Comparison of ENCODE assay signal across 10 cellular contexts in the genomic region with DNA sequence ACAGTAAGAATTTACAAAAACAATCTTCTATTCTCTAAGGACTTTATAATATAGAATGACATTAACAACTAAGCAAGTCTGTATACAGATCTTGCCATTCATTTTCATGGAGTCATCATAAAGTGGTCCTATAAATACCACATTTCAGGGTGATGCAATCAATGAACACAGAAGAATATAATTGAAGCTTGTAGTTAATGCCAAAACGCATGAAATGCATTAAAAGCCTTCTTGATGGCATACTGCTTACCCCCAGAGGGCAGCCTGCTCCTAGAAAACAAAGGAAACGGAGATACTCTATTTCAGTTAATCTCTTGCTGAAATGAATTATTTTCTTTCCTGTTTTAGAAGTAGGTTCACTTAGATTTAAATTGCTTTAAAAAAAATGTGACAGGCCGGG. TPM values are rescaled to one million over a fixed set of nuclear protein-coding genes. Genes with fewer than 3 reads are reported as not detected.
DNase-seq lines count a peak whose midpoint lies in the region; ATAC-seq and TF ChIP-seq lines count a peak whose summit lies in the region.
"Had no signal": no experiment of that assay in that cellular context is flagged by ENCODE, and none has a peak within 500 bp of the region (broad histone marks: within the 10 kb centered on the region; RNA-seq: fewer than 3 reads in every experiment).

No MANE protein-coding gene starts in this region.

- peaks cover 4 to 12% of the 10 kb centered on the region in 2 donors for H3K36me3 Mint-ChIP-seq in stimulated activated naive B cell treated with anti-CD40 and anti-IgM and Interleukin-4, amounts not matched to agents 10 μg/mL and 1 μg/mL and 100 μg/mL, for 72 hours
- no peaks in the 10 kb centered on the region for H3K36me3 Mint-ChIP-seq in natural killer cell treated with Interleukin-12 subunit alpha and Interleukin-12 subunit beta and Interleukin-15 and Interleukin-18, amount 100 ng/mL, for 72 hours

- DNase-seq in AG04449 (ENCODE audit: low read depth, low spot score) (peak; percentile 69), RKO (ENCODE audit: low spot score) (peak; percentile 62), foreskin fibroblast (peak; percentile 55 to 86), NCI-H2227 treated with DMSO at 0.1 percent for 48 hours (lab: John Stamatoyannopoulos, UW) (no peak)
- no peak for DNase-seq in stimulated activated naive B cell treated with anti-CD40 and anti-IgM and Interleukin-4, amounts not matched to agents 10 μg/mL and 1 μg/mL and 100 μg/mL, for 72 hours
- DNase-seq in natural killer cell treated with Interleukin-12 subunit alpha and Interleukin-12 subunit beta and Interleukin-15 and Interleukin-18, amount 100 ng/mL, for 72 hours (ENCODE audit: low spot score): no peak
- DNase-seq: NCI-H2107 had no signal

- TF ChIP-seq CTCF in AG04449 (IDR thresholded peaks at IDR 0.05; ENCODE audit: insufficient read depth, low read length, missing control alignments): peak; percentile 56
- TF ChIP-seq CTCF in GM12873 (IDR thresholded peaks at IDR 0.05; ENCODE audit: insufficient read depth, low read depth, low read length, missing control alignments): peak; percentile 33
- peak; percentile 68 for TF ChIP-seq CTCF in foreskin fibroblast (IDR thresholded peaks at IDR 0.05; ENCODE audit: low read depth, low read length)

- H3K4me1 Mint-ChIP-seq in stimulated activated naive B cell treated with anti-CD40 and anti-IgM and Interleukin-4, amounts not matched to agents 10 μg/mL and 1 μg/mL and 100 μg/mL, for 72 hours: no peaks in the 10 kb centered on the region
- H3K4me1 Mint-ChIP-seq in natural killer cell treated with Interleukin-12 subunit alpha and Interleukin-12 subunit beta and Interleukin-15 and Interleukin-18, amount 100 ng/mL, for 72 hours (ENCODE audit: low read depth in 2 of 2): no peaks in the 10 kb centered on the region

- ATAC-seq in stimulated activated naive B cell treated with anti-CD40 and anti-IgM and Interleukin-4, amounts not matched to agents 10 μg/mL and 1 μg/mL and 100 μg/mL, for 72 hours (replicated peaks): no peak
- no peak for ATAC-seq in HG03571 (IDR thresholded peaks at IDR 0.05; ENCODE audit: unreplicated experiment)
- no peak for ATAC-seq in natural killer cell treated with Interleukin-12 subunit alpha and Interleukin-12 subunit beta and Interleukin-15 and Interleukin-18, amount 100 ng/mL, for 72 hours

- no peak overlapping the region for H3K4me3 Mint-ChIP-seq in stimulated activated naive B cell treated with anti-CD40 and anti-IgM and Interleukin-4, amounts not matched to agents 10 μg/mL and 1 μg/mL and 100 μg/mL, for 72 hours
- no peak overlapping the region for H3K4me3 Mint-ChIP-seq in natural killer cell treated with Interleukin-12 subunit alpha and Interleukin-12 subunit beta and Interleukin-15 and Interleukin-18, amount 100 ng/mL, for 72 hours
- H3K4me3 Mint-ChIP-seq: dendritic cell treated with granulocyte-macrophage colony-stimulating factor and Interleukin-4, amounts not matched to agents 40 ng/mL and 50 ng/mL, for 4 days had no signal

- H3K27me3 Mint-ChIP-seq in stimulated activated naive B cell treated with anti-CD40 and anti-IgM and Interleukin-4, amounts not matched to agents 10 μg/mL and 1 μg/mL and 100 μg/mL, for 72 hours: no peaks in the 10 kb centered on the region
- H3K27me3 Mint-ChIP-seq in natural killer cell treated with Interleukin-12 subunit alpha and Interleukin-12 subunit beta and Interleukin-15 and Interleukin-18, amount 100 ng/mL, for 72 hours: no peaks in the 10 kb centered on the region
- H3K27me3 Mint-ChIP-seq: dendritic cell treated with granulocyte-macrophage colony-stimulating factor and Interleukin-4, amounts not matched to agents 40 ng/mL and 50 ng/mL, for 4 days had no signal

- no peak overlapping the region for H3K27ac Mint-ChIP-seq in stimulated activated naive B cell treated with anti-CD40 and anti-IgM and Interleukin-4, amounts not matched to agents 10 μg/mL and 1 μg/mL and 100 μg/mL, for 72 hours
- H3K27ac Mint-ChIP-seq in natural killer cell treated with Interleukin-12 subunit alpha and Interleukin-12 subunit beta and Interleukin-15 and Interleukin-18, amount 100 ng/mL, for 72 hours: no peak overlapping the region
- H3K27ac Mint-ChIP-seq: dendritic cell treated with granulocyte-macrophage colony-stimulating factor and Interleukin-4, amounts not matched to agents 40 ng/mL and 50 ng/mL, for 4 days had no signal

- H3K4me3 ChIP-seq in AG04449 (ENCODE audit: low read depth, low read length) (no peak overlapping the region), foreskin fibroblast (ENCODE audit: low read depth in 1 of 2, low read length in 2 of 2) (no peak overlapping the region)

- no peaks in the 10 kb centered on the region for H3K9me3 Mint-ChIP-seq in stimulated activated naive B cell treated with anti-CD40 and anti-IgM and Interleukin-4, amounts not matched to agents 10 μg/mL and 1 μg/mL and 100 μg/mL, for 72 hours
- no peaks in the 10 kb centered on the region for H3K9me3 Mint-ChIP-seq in natural killer cell treated with Interleukin-12 subunit alpha and Interleukin-12 subunit beta and Interleukin-15 and Interleukin-18, amount 100 ng/mL, for 72 hours
- H3K9me3 Mint-ChIP-seq: dendritic cell treated with granulocyte-macrophage colony-stimulating factor and Interleukin-4, amounts not matched to agents 40 ng/mL and 50 ng/mL, for 4 days had no signal

- CTCF ChIA-PET in AG04449 (lab: Yijun Ruan, JAX): interaction anchor here (0.6 to 4.2 kb wide), 37 partner anchors 9 to 353 kb away, joined by 3 to 29 read pairs (median 4); a partner anchor contains a TSS

- POLR2A ChIA-PET in AG04449 (lab: Yijun Ruan, JAX): interaction anchor here (0.7 kb wide), 1 partner anchor 191 kb away, joined by 4 read pairs; no protein-coding TSS in a partner anchor

RNA-seq across cellular contexts. Expression of a gene that starts 45.2 kb away (rescaled TPM):
- total RNA-seq in natural killer cell treated with Interleukin-12 subunit alpha and Interleukin-12 subunit beta and Interleukin-15 and Interleukin-18, amount 100 ng/mL, for 72 hours: under 1 TPM in 1 of 2 donors, not detected in 1; 0.12 TPM

Comparison
In these comparisons a context has a peak if more than half of its experiments do, and no peak if none do; other contexts are left out.
1. DNase-seq: peak in AG04449 (single experiment), RKO (single experiment) and foreskin fibroblast (2 of 2); none in NCI-H2227 treated with DMSO at 0.1 percent for 48 hours (single experiment), stimulated activated naive B cell treated with anti-CD40 and anti-IgM and Interleukin-4, amounts not matched to agents 10 μg/mL and 1 μg/mL and 100 μg/mL, for 72 hours (single experiment) and natural killer cell treated with Interleukin-12 subunit alpha and Interleukin-12 subunit beta and Interleukin-15 and Interleukin-18, amount 100 ng/mL, for 72 hours (single experiment).
2. Peak in every context shown above with its lines, with median percentiles within 50 percentile points of each other: CTCF ChIP-seq.